In genomic region chr13:28138012-28138755, GRCh38 we compare ENCODE assay signal across 8 cellular contexts. TPM values are rescaled to one million over a fixed set of nuclear protein-coding genes. Genes with fewer than 3 reads are reported as not detected.
DNase-seq lines count a peak whose midpoint lies in the region; ATAC-seq and TF ChIP-seq lines count a peak whose summit lies in the region.

A gene with protein sequence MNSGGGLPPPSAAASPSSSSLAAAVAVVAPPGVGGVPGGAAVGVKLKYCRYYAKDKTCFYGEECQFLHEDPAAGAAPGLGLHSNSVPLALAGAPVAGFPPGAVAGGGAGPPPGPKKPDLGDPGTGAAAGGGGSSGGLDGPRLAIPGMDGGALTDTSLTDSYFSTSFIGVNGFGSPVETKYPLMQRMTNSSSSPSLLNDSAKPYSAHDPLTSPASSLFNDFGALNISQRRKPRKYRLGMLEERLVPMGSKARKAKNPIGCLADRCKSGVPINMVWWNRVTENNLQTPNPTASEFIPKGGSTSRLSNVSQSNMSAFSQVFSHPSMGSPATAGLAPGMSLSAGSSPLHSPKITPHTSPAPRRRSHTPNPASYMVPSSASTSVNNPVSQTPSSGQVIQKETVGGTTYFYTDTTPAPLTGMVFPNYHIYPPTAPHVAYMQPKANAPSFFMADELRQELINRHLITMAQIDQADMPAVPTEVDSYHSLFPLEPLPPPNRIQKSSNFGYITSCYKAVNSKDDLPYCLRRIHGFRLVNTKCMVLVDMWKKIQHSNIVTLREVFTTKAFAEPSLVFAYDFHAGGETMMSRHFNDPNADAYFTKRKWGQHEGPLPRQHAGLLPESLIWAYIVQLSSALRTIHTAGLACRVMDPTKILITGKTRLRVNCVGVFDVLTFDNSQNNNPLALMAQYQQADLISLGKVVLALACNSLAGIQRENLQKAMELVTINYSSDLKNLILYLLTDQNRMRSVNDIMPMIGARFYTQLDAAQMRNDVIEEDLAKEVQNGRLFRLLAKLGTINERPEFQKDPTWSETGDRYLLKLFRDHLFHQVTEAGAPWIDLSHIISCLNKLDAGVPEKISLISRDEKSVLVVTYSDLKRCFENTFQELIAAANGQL (plus strand): TSS chr13:28138545. CDS start chr13:28138658, 113 bp downstream.

- H3K36me3 Mint-ChIP-seq in activated CD4-positive, alpha-beta T cell treated with anti-CD3 and anti-CD28 coated beads, Interleukin-2, amount 10 ng/mL, durations not matched to agents 24 days and 14 days (ENCODE audit: low read depth): peaks cover 4% of the 10 kb centered on the region

- H3K27me3 Mint-ChIP-seq in activated CD4-positive, alpha-beta T cell treated with anti-CD3 and anti-CD28 coated beads, Interleukin-2, amount 10 ng/mL, durations not matched to agents 24 days and 14 days: no peaks in the 10 kb centered on the region

- ATAC-seq in GM19025 (IDR thresholded peaks at IDR 0.05; ENCODE audit: low read depth, unreplicated experiment) (peak; percentile 55), HG03342 (IDR thresholded peaks at IDR 0.05; ENCODE audit: unreplicated experiment) (peak; percentile 51)

- no peaks in the 10 kb centered on the region for H3K9me3 Mint-ChIP-seq in activated CD4-positive, alpha-beta T cell treated with anti-CD3 and anti-CD28 coated beads, Interleukin-2, amount 10 ng/mL, durations not matched to agents 24 days and 14 days

- H3K4me3 Mint-ChIP-seq in activated CD4-positive, alpha-beta T cell treated with anti-CD3 and anti-CD28 coated beads, Interleukin-2, amount 10 ng/mL, durations not matched to agents 24 days and 14 days: peak within 1 kb of the TSS; percentile 88

- intact Hi-C loops in activated CD4-positive, alpha-beta T cell treated with anti-CD3 and anti-CD28 coated beads, Interleukin-2, amount 10 ng/mL, durations not matched to agents 24 days and 14 days (cut with micrococcal nuclease): loop anchor here (2.0 to 10.0 kb wide), 7 partner anchors 37 to 887 kb away; partner anchors contain the start of genes FLT3, GTF3A, LNX2 and POLR1D

- H3K4me1 Mint-ChIP-seq in activated CD4-positive, alpha-beta T cell treated with anti-CD3 and anti-CD28 coated beads, Interleukin-2, amount 10 ng/mL, durations not matched to agents 24 days and 14 days: peaks cover 42% of the 10 kb centered on the region

- peak; percentile 86 to 87 for DNase-seq in AML-193 (lab: John Stamatoyannopoulos, UW)
- peak; percentile 90 to 98 for DNase-seq in NCI-H526 (lab: John Stamatoyannopoulos, UW)
- peak; percentile 98 for DNase-seq in activated CD4-positive, alpha-beta T cell treated with anti-CD3 and anti-CD28 coated beads, Interleukin-2, amount 10 ng/mL, durations not matched to agents 24 days and 14 days
- DNase-seq in coronary artery (ENCODE audit: low spot score): peak; percentile 89
- DNase-seq in left kidney (ENCODE audit: low read depth, low spot score): peak; percentile 97
- DNase-seq in stimulated activated CD4-positive, alpha-beta T cell treated with anti-CD3 and anti-CD28 coated beads, Interleukin-2, amount 100 ng/mL, for 24 hours: peak; percentile 91

- peak within 1 kb of the TSS; percentile 94 to 96 for H3K27ac ChIP-seq in coronary artery

- peak within 1 kb of the TSS; percentile 90 for H3K4me3 ChIP-seq in coronary artery

- H3K27ac Mint-ChIP-seq in activated CD4-positive, alpha-beta T cell treated with anti-CD3 and anti-CD28 coated beads, Interleukin-2, amount 10 ng/mL, durations not matched to agents 24 days and 14 days: peak within 1 kb of the TSS; percentile 95

- TF ChIP-seq CTCF in coronary artery (IDR thresholded peaks at IDR 0.05): no peak

RNA-seq across cellular contexts. Expression of the gene that starts here (rescaled TPM):
- 31.2 and 32.7 TPM in 2 replicates for total RNA-seq in activated CD4-positive, alpha-beta T cell treated with anti-CD3 and anti-CD28 coated beads, Interleukin-2, amount 10 ng/mL, durations not matched to agents 24 days and 14 days

Comparison
In these comparisons a context has a peak if more than half of its experiments do, and no peak if none do; other contexts are left out.
1. Peak in every context shown above with its lines: DNase-seq, ATAC-seq, H3K4me3 ChIP-seq and H3K27ac ChIP-seq.